Comparison of ENCODE assay signal across 6 cellular contexts in the genomic region with DNA sequence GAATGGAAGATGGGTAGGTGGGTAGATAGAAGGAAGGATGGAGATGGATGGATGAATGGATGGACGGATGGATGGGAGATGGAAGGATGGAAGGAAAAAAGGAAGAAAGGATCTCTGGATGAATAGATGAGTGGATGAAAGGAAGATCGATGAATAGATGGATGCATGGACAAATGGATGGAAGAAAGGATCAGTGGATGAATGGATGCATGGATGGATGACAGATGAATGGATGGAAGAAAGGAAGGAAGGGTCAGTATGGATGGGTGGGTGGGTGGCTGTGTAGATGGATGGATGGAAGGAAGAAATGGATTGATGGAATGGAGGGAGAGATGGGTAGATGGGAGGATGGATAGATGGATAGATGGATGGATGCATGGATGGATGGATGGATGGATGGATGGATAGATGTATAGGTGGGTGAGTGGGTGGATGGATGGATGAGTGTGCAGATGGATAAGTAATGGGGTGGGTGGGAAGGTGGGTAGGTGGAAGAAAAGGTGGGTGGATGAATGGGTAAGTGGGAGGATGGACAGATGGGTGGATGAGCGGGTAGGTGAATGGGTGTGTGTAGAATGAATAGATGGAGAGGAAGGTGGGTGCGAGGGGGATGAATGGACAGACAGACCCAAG. TPM values are rescaled to one million over a fixed set of nuclear protein-coding genes. Genes with fewer than 3 reads are reported as not detected.
"Had no signal": no experiment of that assay in that cellular context is flagged by ENCODE, and none has a peak within 500 bp of the region (broad histone marks: within the 10 kb centered on the region; RNA-seq: fewer than 3 reads in every experiment).

No MANE protein-coding gene starts in this region.

- H3K27ac Mint-ChIP-seq: GM23338, IgD-negative memory B cell had no signal

- H3K4me3 Mint-ChIP-seq: GM23338, IgD-negative memory B cell had no signal

- H3K27me3 Mint-ChIP-seq: IgD-negative memory B cell had no signal

- H3K36me3 Mint-ChIP-seq: IgD-negative memory B cell had no signal

- H3K27ac ChIP-seq: HL-60 had no signal

- H3K36me3 ChIP-seq: HAP-1 had no signal

- DNase-seq: H7, KG1 had no signal

- H3K4me1 Mint-ChIP-seq: GM23338, IgD-negative memory B cell had no signal

- H3K9me3 ChIP-seq: HAP-1 had no signal

- H2AFZ ChIP-seq: GM23338 had no signal

- H3K4me3 ChIP-seq: GM23338, HAP-1 had no signal

- H3K4me2 ChIP-seq: GM23338 had no signal

RNA-seq across cellular contexts. Expression of a gene that starts 14.6 kb away (rescaled TPM):
- polyA plus RNA-seq: IgD-negative memory B cell had no signal

RNA-seq across cellular contexts. Expression of a gene that starts 29.3 kb away (rescaled TPM):
- polyA plus RNA-seq: IgD-negative memory B cell had no signal
